Comparison of ENCODE assay signal across 8 cellular contexts in genomic region chr1:116377564-116378529, GRCh38. TPM values are rescaled to one million over a fixed set of nuclear protein-coding genes. Genes with fewer than 3 reads are reported as not detected.
DNase-seq lines count a peak whose midpoint lies in the region; ATAC-seq and TF ChIP-seq lines count a peak whose summit lies in the region.

No MANE protein-coding gene starts in this region.

- H4K20me1 ChIP-seq in OCI-LY3 (ENCODE audit: insufficient read depth, low read length) = peaks cover 84% of the 10 kb centered on the region

- H3K27ac ChIP-seq in OCI-LY3 (ENCODE audit: low read length) = peak overlapping the region; percentile 99
- H3K27ac ChIP-seq in right atrium auricular region = peak overlapping the region; percentile 90 to 98

- H3K36me3 ChIP-seq in BE2C (peaks cover 18% of the 10 kb centered on the region), OCI-LY3 (replicated peaks; ENCODE audit: low read depth, low read length) (peaks cover 23% of the 10 kb centered on the region), right atrium auricular region (no peaks in the 10 kb centered on the region)

- H3K9me3 ChIP-seq in BE2C (no peaks in the 10 kb centered on the region), OCI-LY3 (ENCODE audit: insufficient read depth, low read length) (no peaks in the 10 kb centered on the region), right atrium auricular region (no peaks in the 10 kb centered on the region)

- DNase-seq in BE2C (peak; percentile 49), amniotic stem cell (lab: John Stamatoyannopoulos, UW) (peak; percentile 72), right atrium auricular region (ENCODE audit: low spot score) (peak; percentile 79), retinal pigment epithelial cell (ENCODE audit: low read depth) (peak; percentile 88), endothelial cell (ENCODE audit: low spot score) (no peak)

- no peaks in the 10 kb centered on the region for H3K27me3 ChIP-seq in BE2C
- no peaks in the 10 kb centered on the region for H3K27me3 ChIP-seq in OCI-LY3 (ENCODE audit: low read depth, low read length)
- no peaks in the 10 kb centered on the region for H3K27me3 ChIP-seq in right atrium auricular region

- H3K4me2 ChIP-seq in OCI-LY3 (ENCODE audit: low read length) = peak overlapping the region; percentile 97

- H3K27me3 Mint-ChIP-seq in endothelial cell (ENCODE audit: unreplicated experiment) = peaks cover 7% of the 10 kb centered on the region

- peak overlapping the region; percentile 93 for H3K9ac ChIP-seq in OCI-LY3 (ENCODE audit: low read length)

- H3K79me2 ChIP-seq in OCI-LY3 (ENCODE audit: low read length) = peaks cover 94% of the 10 kb centered on the region

- peak overlapping the region; percentile 91 for H3K4me3 ChIP-seq in BE2C (ENCODE audit: low read depth, low read length)
- H3K4me3 ChIP-seq in OCI-LY3 (ENCODE audit: low read length) = peak overlapping the region; percentile 95
- H3K4me3 ChIP-seq in right atrium auricular region = peak overlapping the region in 1 of 2 donors; percentile 10
- peak overlapping the region; percentile 17 for H3K4me3 ChIP-seq in retinal pigment epithelial cell (ENCODE audit: low read length)

- ATAC-seq in GM18870 (IDR thresholded peaks at IDR 0.05; ENCODE audit: unreplicated experiment) = peak; percentile 79
- ATAC-seq in HG03095 (IDR thresholded peaks at IDR 0.05; ENCODE audit: unreplicated experiment) = peak; percentile 69

- H3K4me1 ChIP-seq in BE2C (peaks cover 25% of the 10 kb centered on the region), OCI-LY3 (ENCODE audit: low read length) (peaks cover 73% of the 10 kb centered on the region), right atrium auricular region (peaks cover 0 to 88% of the 10 kb centered on the region in 2 donors)

- no peak overlapping the region for H3K27ac Mint-ChIP-seq in endothelial cell (ENCODE audit: unreplicated experiment)

- no peak overlapping the region for H3K4me3 Mint-ChIP-seq in endothelial cell (ENCODE audit: unreplicated experiment)

- H3K36me3 Mint-ChIP-seq in endothelial cell (ENCODE audit: low read depth, unreplicated experiment) = peaks cover 3% of the 10 kb centered on the region

- peaks cover 54% of the 10 kb centered on the region for H3K4me1 Mint-ChIP-seq in endothelial cell (ENCODE audit: unreplicated experiment)

- H2AFZ ChIP-seq in OCI-LY3 (ENCODE audit: low read depth, low read length) = no peak overlapping the region

- H3K9me3 Mint-ChIP-seq in endothelial cell (ENCODE audit: unreplicated experiment) = no peaks in the 10 kb centered on the region

- TF ChIP-seq CTCF in BE2C (IDR thresholded peaks at IDR 0.05; ENCODE audit: low read depth, low read length) = no peak
- TF ChIP-seq CTCF in OCI-LY3 (IDR thresholded peaks at IDR 0.05; ENCODE audit: low read depth, low read length) = no peak
- no peak for TF ChIP-seq CTCF in right atrium auricular region (IDR thresholded peaks at IDR 0.05)
- TF ChIP-seq CTCF in retinal pigment epithelial cell (conservative IDR thresholded peaks at IDR 0.05; ENCODE audit: low read depth, low read length) = no peak
- no peak for TF ChIP-seq CTCF in endothelial cell (IDR thresholded peaks at IDR 0.05; ENCODE audit: unreplicated experiment)

RNA-seq across cellular contexts. Expression of gene ATP1A1, which starts 4.8 kb away (rescaled TPM):
- 285 TPM for polyA plus RNA-seq in BE2C (2012; ENCODE audit: insufficient read depth, insufficient read length, low read depth)
- total RNA-seq in right atrium auricular region = 100 to 1,000 TPM; 148 to 256 TPM
- total RNA-seq in endothelial cell (ENCODE audit: unreplicated experiment) = 156 TPM
